9 cellular contexts compared by ENCODE assay signal in the genomic region with DNA sequence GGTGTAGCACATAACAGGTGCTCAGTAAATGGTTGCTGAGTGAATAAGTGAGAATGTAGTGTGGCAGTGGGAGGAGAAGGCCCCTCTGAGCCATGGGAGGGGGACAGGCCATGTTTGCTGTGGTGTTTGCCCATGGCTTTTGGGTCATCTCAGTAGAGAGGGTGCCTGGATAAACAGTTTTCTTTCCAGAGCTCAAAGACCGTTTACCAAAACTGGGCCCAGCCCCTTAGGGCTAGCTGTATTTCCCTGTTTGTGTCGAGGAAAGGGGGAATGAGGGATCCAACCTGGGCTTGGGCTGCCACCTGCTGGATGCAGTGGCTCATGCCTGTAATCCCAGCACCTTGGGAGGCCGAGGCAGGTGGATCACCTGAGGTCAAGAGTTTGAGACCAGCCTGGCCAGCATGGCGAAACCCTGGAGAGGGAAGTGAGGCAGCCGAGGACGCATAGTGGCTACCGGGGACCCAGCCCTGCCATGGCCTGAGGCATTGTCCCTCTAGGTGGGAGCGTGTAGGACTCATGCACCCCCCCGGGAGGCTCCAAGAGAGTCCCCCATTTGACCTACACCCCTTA. TPM values are rescaled to one million over a fixed set of nuclear protein-coding genes. Genes with fewer than 3 reads are reported as not detected.
DNase-seq lines count a peak whose midpoint lies in the region; ATAC-seq and TF ChIP-seq lines count a peak whose summit lies in the region.
"Had no signal": no experiment of that assay in that cellular context is flagged by ENCODE, and none has a peak within 500 bp of the region (broad histone marks: within the 10 kb centered on the region; RNA-seq: fewer than 3 reads in every experiment).

No MANE protein-coding gene starts in this region.

- H3K27ac Mint-ChIP-seq in chondrocyte (ENCODE audit: unreplicated experiment): no peak overlapping the region
- H3K27ac Mint-ChIP-seq in osteocyte (ENCODE audit: unreplicated experiment): no peak overlapping the region
- H3K27ac Mint-ChIP-seq: activated naive CD8-positive, alpha-beta T cell had no signal

- H3K4me1 Mint-ChIP-seq in chondrocyte (ENCODE audit: low read depth): peaks cover 5% of the 10 kb centered on the region
- H3K4me1 Mint-ChIP-seq in osteocyte (ENCODE audit: unreplicated experiment): peaks cover 5% of the 10 kb centered on the region

- ATAC-seq in GM21390 (IDR thresholded peaks at IDR 0.05; ENCODE audit: unreplicated experiment) (no peak), GM18873 (IDR thresholded peaks at IDR 0.05; ENCODE audit: low FRiP score, unreplicated experiment) (no peak)

- H3K27me3 Mint-ChIP-seq in chondrocyte (ENCODE audit: low read depth): no peaks in the 10 kb centered on the region
- peaks cover 10% of the 10 kb centered on the region for H3K27me3 Mint-ChIP-seq in osteocyte (ENCODE audit: unreplicated experiment)

- TF ChIP-seq CTCF in GM10266 (IDR thresholded peaks at IDR 0.05; ENCODE audit: control insufficient read depth, insufficient read depth, low read depth, missing control alignments): peak; percentile 46
- peak; percentile 63 for TF ChIP-seq CTCF in chondrocyte (IDR thresholded peaks at IDR 0.05)
- peak; percentile 35 for TF ChIP-seq CTCF in osteocyte (IDR thresholded peaks at IDR 0.05)

- H3K4me3 Mint-ChIP-seq in chondrocyte (ENCODE audit: unreplicated experiment) (no peak overlapping the region), osteocyte (ENCODE audit: unreplicated experiment) (no peak overlapping the region)
- H3K4me3 Mint-ChIP-seq: activated naive CD8-positive, alpha-beta T cell had no signal

- H3K36me3 Mint-ChIP-seq in chondrocyte (ENCODE audit: low read depth): no peaks in the 10 kb centered on the region
- no peaks in the 10 kb centered on the region for H3K36me3 Mint-ChIP-seq in osteocyte (ENCODE audit: unreplicated experiment)
- H3K36me3 Mint-ChIP-seq: activated naive CD8-positive, alpha-beta T cell had no signal

- H3K9me3 Mint-ChIP-seq in chondrocyte (ENCODE audit: low read depth) (no peaks in the 10 kb centered on the region), osteocyte (ENCODE audit: unreplicated experiment) (no peaks in the 10 kb centered on the region)

- no peak for DNase-seq in GM10266 (ENCODE audit: extremely low spot score)
- peak; percentile 37 for DNase-seq in M059J (ENCODE audit: low read depth)
- no peak for DNase-seq in chondrocyte (ENCODE audit: low spot score)
- DNase-seq in osteocyte (ENCODE audit: extremely low spot score, unreplicated experiment): no peak
- no peak for DNase-seq in foreskin melanocyte
- no peak for DNase-seq in hepatic stellate cell (ENCODE audit: low spot score)

RNA-seq across cellular contexts. Expression of a gene that starts 8.7 kb away (rescaled TPM):
- 14.9 and 15.7 TPM in 2 replicates for total RNA-seq in M059J (2014; rRNA removed; shearing (Covaris generic))
- total RNA-seq in chondrocyte: 15.5 to 21.9 TPM (median 16.2 TPM) in 3 replicates
- 18.9 and 21.4 TPM in 2 replicates for total RNA-seq in osteocyte

RNA-seq across cellular contexts. Expression of a gene that starts 20.0 kb away (rescaled TPM):
- total RNA-seq in M059J (2014; rRNA removed; shearing (Covaris generic)): not detected in 2 replicates
- not detected in 3 replicates for total RNA-seq in chondrocyte
- 0.13 TPM in 1 of 2 replicates, not detected in the other for total RNA-seq in osteocyte

RNA-seq across cellular contexts. Expression of a gene that starts 42.9 kb away (rescaled TPM):
- total RNA-seq in M059J (2014; rRNA removed; shearing (Covaris generic)): 76.0 and 91.0 TPM in 2 replicates
- total RNA-seq in chondrocyte: 129 to 300 TPM (median 130 TPM) in 3 replicates
- 180 and 183 TPM in 2 replicates for total RNA-seq in osteocyte
